Comparison of ENCODE assay signal across 29 cellular contexts in the genomic region with DNA sequence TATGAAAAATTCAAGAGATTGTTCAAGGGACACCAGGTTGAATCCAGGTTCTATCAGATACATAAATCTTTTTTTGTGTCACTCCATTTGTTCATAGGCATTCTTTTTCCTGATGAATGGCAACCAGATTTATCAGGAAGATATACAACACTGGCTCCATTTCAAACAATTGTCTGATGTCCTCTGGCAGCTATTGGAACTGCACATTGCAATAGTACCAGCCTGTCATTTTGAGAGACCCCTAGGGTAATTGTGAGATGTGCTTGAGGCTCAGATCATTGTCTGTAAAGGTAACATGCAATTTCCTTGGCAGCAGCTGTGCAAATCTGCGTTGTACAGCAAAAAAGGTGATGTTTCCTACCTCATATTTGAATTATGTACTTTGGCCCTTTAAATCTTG. TPM values are rescaled to one million over a fixed set of nuclear protein-coding genes. Genes with fewer than 3 reads are reported as not detected.
DNase-seq lines count a peak whose midpoint lies in the region; ATAC-seq and TF ChIP-seq lines count a peak whose summit lies in the region.
"Had no signal": no experiment of that assay in that cellular context is flagged by ENCODE, and none has a peak within 500 bp of the region (broad histone marks: within the 10 kb centered on the region; RNA-seq: fewer than 3 reads in every experiment).

No MANE protein-coding gene starts in this region.

- H3K4me1 Mint-ChIP-seq in endothelial cell (ENCODE audit: unreplicated experiment) = peaks cover 6% of the 10 kb centered on the region
- peaks cover 14% of the 10 kb centered on the region for H3K4me1 Mint-ChIP-seq in type B pancreatic cell (ENCODE audit: unreplicated experiment)
- H3K4me1 Mint-ChIP-seq: activated T-helper 17 cell treated with anti-CD3 and anti-CD28 coated beads, Interleukin-2, amount 50 U/mL, for 72 hours; neural progenitor cell; T-cell had no signal

- H3K36me3 Mint-ChIP-seq in endothelial cell (ENCODE audit: low read depth, unreplicated experiment) (no peaks in the 10 kb centered on the region), type B pancreatic cell (no peaks in the 10 kb centered on the region)
- H3K36me3 Mint-ChIP-seq: activated CD4-positive, alpha-beta memory T cell treated with anti-CD3 and anti-CD28 coated beads for 36 hours; activated naive CD4-positive, alpha-beta T cell treated with anti-CD3 and anti-CD28 coated beads, Interleukin-2, amount 50 U/mL, for 72 hours; neural progenitor cell; T-cell had no signal

- H3K4me1 ChIP-seq in SK-N-SH (ENCODE audit: control insufficient read depth in 1 of 2, insufficient read depth in 2 of 2, low read depth in 1 of 2, low read length in 1 of 2) (peaks cover 2 to 16% of the 10 kb centered on the region in 2 experiments; a peak in 3 of 4 replicates), esophagus muscularis mucosa (peaks cover 0 to 1% (median under 1%) of the 10 kb centered on the region in 4 donors), upper lobe of right lung (no peaks in the 10 kb centered on the region)
- H3K4me1 ChIP-seq: gastrocnemius medialis, SJCRH30 had no signal

- TF ChIP-seq CTCF in SK-N-SH (IDR thresholded peaks at IDR 0.05) (peak; percentile 17; the same call in 1 of the 2 replicates), endothelial cell (IDR thresholded peaks at IDR 0.05; ENCODE audit: unreplicated experiment) (peak; percentile 30), type B pancreatic cell (conservative IDR thresholded peaks at IDR 0.05) (peak; percentile 60), esophagus muscularis mucosa (IDR thresholded peaks at IDR 0.05) (no peak), upper lobe of right lung (IDR thresholded peaks at IDR 0.05) (no peak)

- no peak overlapping the region for H3K4me2 ChIP-seq in SK-N-SH
- H3K4me2 ChIP-seq: BLaER1 treated with 17β-estradiol and CSF1 and Interleukin-3, amounts not matched to agents 10 nM and 100 nM; KMS-11; neural progenitor cell had no signal

- H3K27ac Mint-ChIP-seq in endothelial cell (ENCODE audit: unreplicated experiment) = no peak overlapping the region
- no peak overlapping the region for H3K27ac Mint-ChIP-seq in type B pancreatic cell
- H3K27ac Mint-ChIP-seq: activated CD4-positive, alpha-beta memory T cell treated with anti-CD3 and anti-CD28 coated beads for 36 hours; activated naive CD4-positive, alpha-beta T cell treated with anti-CD3 and anti-CD28 coated beads, Interleukin-2, amount 50 U/mL, for 72 hours; activated T-helper 17 cell treated with anti-CD3 and anti-CD28 coated beads, Interleukin-2, amount 50 U/mL, for 72 hours; neural progenitor cell; T-cell had no signal

- H3K9me3 ChIP-seq in SK-N-SH (no peaks in the 10 kb centered on the region), esophagus muscularis mucosa (no peaks in the 10 kb centered on the region), upper lobe of right lung (no peaks in the 10 kb centered on the region)
- H3K9me3 ChIP-seq: BLaER1 treated with 17β-estradiol and CSF1 and Interleukin-3, amounts not matched to agents 10 nM and 100 nM; esophagus squamous epithelium; gastrocnemius medialis; SJCRH30 had no signal

- H4K20me1 ChIP-seq in SK-N-SH (ENCODE audit: insufficient read depth) = no peaks in the 10 kb centered on the region
- H4K20me1 ChIP-seq: BLaER1 treated with 17β-estradiol and CSF1 and Interleukin-3, amounts not matched to agents 10 nM and 100 nM had no signal

- H3K79me2 ChIP-seq in SK-N-SH (ENCODE audit: insufficient read depth) = no peaks in the 10 kb centered on the region
- H3K79me2 ChIP-seq: parathyroid adenoma had no signal

- H3K27me3 Mint-ChIP-seq in endothelial cell (ENCODE audit: unreplicated experiment) (no peaks in the 10 kb centered on the region), type B pancreatic cell (peaks cover 24% of the 10 kb centered on the region)

- no peaks in the 10 kb centered on the region for H3K9me2 ChIP-seq in SK-N-SH

- H3K4me3 Mint-ChIP-seq in endothelial cell (ENCODE audit: unreplicated experiment) (no peak overlapping the region), type B pancreatic cell (no peak overlapping the region)
- H3K4me3 Mint-ChIP-seq: activated CD4-positive, alpha-beta memory T cell treated with anti-CD3 and anti-CD28 coated beads for 36 hours; activated T-helper 17 cell treated with anti-CD3 and anti-CD28 coated beads, Interleukin-2, amount 50 U/mL, for 72 hours; neural progenitor cell; T-cell had no signal

- TF ChIP-seq EP300 in SK-N-SH (IDR thresholded peaks at IDR 0.05; ENCODE audit: borderline replicate concordance in 1 of 2, low read depth in 1 of 2, low read length in 1 of 2) = no peak
- TF ChIP-seq EP300 in esophagus muscularis mucosa (IDR thresholded peaks at IDR 0.05) = no peak

- ATAC-seq in SK-N-SH treated with all-trans-retinoic acid at 6 μM for 48 hours = no peak
- ATAC-seq in upper lobe of right lung = no peak
- ATAC-seq: activated naive CD4-positive, alpha-beta T cell treated with anti-CD3 and anti-CD28 coated beads, Interleukin-2, amount 50 U/mL, for 72 hours; activated T-helper 17 cell treated with anti-CD3 and anti-CD28 coated beads, Interleukin-2, amount 50 U/mL, for 72 hours; gastrocnemius medialis; left cardiac atrium; right cardiac atrium; T-cell had no signal

- H3K27me3 ChIP-seq in SK-N-SH (ENCODE audit: insufficient read depth) (no peaks in the 10 kb centered on the region), esophagus muscularis mucosa (peaks cover 0 to 36% (median 0%) of the 10 kb centered on the region in 4 donors), upper lobe of right lung (no peaks in the 10 kb centered on the region)
- H3K27me3 ChIP-seq: BLaER1 treated with 17β-estradiol and CSF1 and Interleukin-3, amounts not matched to agents 10 nM and 100 nM; gastrocnemius medialis; neural progenitor cell; SJCRH30 had no signal

- TF ChIP-seq POLR2A in esophagus muscularis mucosa (IDR thresholded peaks at IDR 0.05; ENCODE audit: low read depth) = no peak

- peaks cover 5% of the 10 kb centered on the region for H3F3A ChIP-seq in SK-N-SH (replicated peaks; ENCODE audit: insufficient read depth)

- 22% methylated on average over 1 of the region's 1 CpG for WGBS in SK-N-SH (ENCODE audit: low lambda C conversion rate)
- WGBS in esophagus muscularis mucosa = 80% methylated on average over 1 of the region's 1 CpG

- no peak overlapping the region for H3K9ac ChIP-seq in SK-N-SH
- H3K9ac ChIP-seq: BLaER1 treated with 17β-estradiol and CSF1 and Interleukin-3, amounts not matched to agents 10 nM and 100 nM; KMS-11; neural progenitor cell; parathyroid adenoma had no signal

- DNase-seq in SK-N-SH = peak; percentile 25
- peak; percentile 77 for DNase-seq in NCI-H2227 (lab: John Stamatoyannopoulos, UW; ENCODE audit: unreplicated experiment)
- DNase-seq in endothelial cell (ENCODE audit: low spot score) = no peak
- DNase-seq in type B pancreatic cell (ENCODE audit: extremely low spot score, unreplicated experiment) = no peak
- no peak for DNase-seq in esophagus muscularis mucosa (ENCODE audit: extremely low spot score)
- DNase-seq in upper lobe of right lung = no peak
- no peak for DNase-seq in RPMI8226
- DNase-seq: activated CD4-positive, alpha-beta memory T cell treated with anti-CD3 and anti-CD28 coated beads for 36 hours; activated CD8-positive, alpha-beta memory T cell treated with anti-CD3 and anti-CD28 coated beads, Interleukin-2, amount 50 U/mL, for 48 hours; esophagus squamous epithelium; gastrocnemius medialis; hippocampal formation; left cardiac atrium; NCI-H2029; NCI-H510A treated with DMSO at 0.1 percent for 48 hours; right cardiac atrium; SJCRH30; stimulated activated CD4-positive, alpha-beta T cell treated with anti-CD3 and anti-CD28 coated beads, Interleukin-2, amount 100 ng/mL, for 48 hours; T-cell; trophoblast cell had no signal

- H3K9me3 Mint-ChIP-seq in endothelial cell (ENCODE audit: unreplicated experiment) (no peaks in the 10 kb centered on the region), type B pancreatic cell (no peaks in the 10 kb centered on the region)
- H3K9me3 Mint-ChIP-seq: activated CD4-positive, alpha-beta memory T cell treated with anti-CD3 and anti-CD28 coated beads for 36 hours; activated naive CD4-positive, alpha-beta T cell treated with anti-CD3 and anti-CD28 coated beads, Interleukin-2, amount 50 U/mL, for 72 hours; activated T-helper 17 cell treated with anti-CD3 and anti-CD28 coated beads, Interleukin-2, amount 50 U/mL, for 72 hours; neural progenitor cell; T-cell had no signal

- TF ChIP-seq RAD21 in SK-N-SH (IDR thresholded peaks at IDR 0.05; ENCODE audit: low read length) = no peak

- intact Hi-C loops in esophagus muscularis mucosa (cut with DNase I) = no loop called here
- intact Hi-C loops in upper lobe of right lung (cut with DNase I) = no loop called here

- H3K27ac ChIP-seq in SK-N-SH (ENCODE audit: low read depth in 2 of 2, low read length in 1 of 2) (no peak overlapping the region), esophagus muscularis mucosa (replicated peaks in 1 of 4) (no peak overlapping the region), upper lobe of right lung (no peak overlapping the region)
- H3K27ac ChIP-seq: BLaER1 treated with 17β-estradiol and CSF1 and Interleukin-3, amounts not matched to agents 10 nM and 100 nM; coronary artery; esophagus squamous epithelium; gastrocnemius medialis; KMS-11; neural progenitor cell; parathyroid adenoma; SJCRH30 had no signal

- H3K36me3 ChIP-seq in SK-N-SH (replicated peaks in 1 of 2; ENCODE audit: control insufficient read depth in 1 of 2, insufficient read depth in 2 of 2, low read length in 1 of 2) = no peaks in the 10 kb centered on the region
- no peaks in the 10 kb centered on the region for H3K36me3 ChIP-seq in esophagus muscularis mucosa
- H3K36me3 ChIP-seq in upper lobe of right lung = no peaks in the 10 kb centered on the region
- H3K36me3 ChIP-seq: BLaER1 treated with 17β-estradiol and CSF1 and Interleukin-3, amounts not matched to agents 10 nM and 100 nM; esophagus squamous epithelium; gastrocnemius medialis; neural progenitor cell; SJCRH30 had no signal

- no peak overlapping the region for H2AFZ ChIP-seq in SK-N-SH (ENCODE audit: low read depth)
- H2AFZ ChIP-seq: neural progenitor cell, parathyroid adenoma had no signal

- POLR2A ChIA-PET in SK-N-SH (lab: Yijun Ruan, JAX) = interaction anchor here (1.1 kb wide), 1 partner anchor 26 kb away, joined by 3 read pairs; a partner anchor contains a TSS

- CTCF ChIA-PET in SK-N-SH (lab: Yijun Ruan, JAX) = interaction anchor here (1.0 to 1.8 kb wide), 3 partner anchors 9 to 1616 kb away, joined by 3 to 4 read pairs (median 3); no protein-coding TSS in a partner anchor

- H3K4me3 ChIP-seq in SK-N-SH (ENCODE audit: low read depth in 2 of 2, low read length in 1 of 2) = no peak overlapping the region
- no peak overlapping the region for H3K4me3 ChIP-seq in esophagus muscularis mucosa
- H3K4me3 ChIP-seq in upper lobe of right lung = no peak overlapping the region
- H3K4me3 ChIP-seq: BLaER1 treated with 17β-estradiol and CSF1 and Interleukin-3, amounts not matched to agents 10 nM and 100 nM; coronary artery; esophagus squamous epithelium; gastrocnemius medialis; neural progenitor cell; SJCRH30 had no signal

RNA-seq across cellular contexts. Expression of a gene that starts 25.9 kb away (rescaled TPM):
- polyA plus RNA-seq in SK-N-SH (2012; rRNA removed) = 0.03 and 0.08 TPM in 2 replicates
- polyA plus RNA-seq in SK-N-SH (2012; cell fraction: cytosol; rRNA removed) = 0.05 and 0.08 TPM in 2 replicates
- polyA plus RNA-seq in SK-N-SH (2012; cell fraction: nucleus; rRNA removed) = 0.06 and 0.11 TPM in 2 replicates
- total RNA-seq in endothelial cell (ENCODE audit: unreplicated experiment) = 0.44 TPM
- total RNA-seq in type B pancreatic cell (ENCODE audit: low replicate concordance) = 3.0 and 4.5 TPM in 2 replicates
- total RNA-seq in esophagus muscularis mucosa = under 1 TPM in 3 of 4 donors, not detected in 1; under 0.01 to 0.11 (median under 0.01) TPM
- 5.1 TPM for total RNA-seq in upper lobe of right lung
- total RNA-seq: esophagus squamous epithelium, G401 had no signal

RNA-seq across cellular contexts. Expression of a gene that starts 26.2 kb away (rescaled TPM):
- 36.2 and 61.1 TPM in 2 replicates for polyA plus RNA-seq in SK-N-SH (2012; rRNA removed)
- polyA plus RNA-seq in SK-N-SH (2012; cell fraction: cytosol; rRNA removed) = 40.3 and 50.0 TPM in 2 replicates
- polyA plus RNA-seq in SK-N-SH (2012; cell fraction: nucleus; rRNA removed) = 14.7 and 32.1 TPM in 2 replicates
- 47.8 TPM for total RNA-seq in endothelial cell (ENCODE audit: unreplicated experiment)
- total RNA-seq in type B pancreatic cell (ENCODE audit: low replicate concordance) = 65.3 and 82.8 TPM in 2 replicates
- total RNA-seq in esophagus muscularis mucosa = 10 to 100 TPM; 24.9 to 31.1 (median 28.5) TPM
- 47.6 TPM for total RNA-seq in upper lobe of right lung

Comparison
In these comparisons a context has a peak if more than half of its experiments do, and no peak if none do; other contexts are left out.
1. DNase-seq: peak in SK-N-SH (single experiment) and NCI-H2227 (single experiment); none in endothelial cell (single experiment), type B pancreatic cell (single experiment), esophagus muscularis mucosa (single experiment), upper lobe of right lung (single experiment) and RPMI8226 (single experiment).
2. CTCF ChIP-seq: peak in SK-N-SH (single experiment), endothelial cell (single experiment) and type B pancreatic cell (single experiment); none in esophagus muscularis mucosa (0 of 3) and upper lobe of right lung (single experiment).